In the genomic region with DNA sequence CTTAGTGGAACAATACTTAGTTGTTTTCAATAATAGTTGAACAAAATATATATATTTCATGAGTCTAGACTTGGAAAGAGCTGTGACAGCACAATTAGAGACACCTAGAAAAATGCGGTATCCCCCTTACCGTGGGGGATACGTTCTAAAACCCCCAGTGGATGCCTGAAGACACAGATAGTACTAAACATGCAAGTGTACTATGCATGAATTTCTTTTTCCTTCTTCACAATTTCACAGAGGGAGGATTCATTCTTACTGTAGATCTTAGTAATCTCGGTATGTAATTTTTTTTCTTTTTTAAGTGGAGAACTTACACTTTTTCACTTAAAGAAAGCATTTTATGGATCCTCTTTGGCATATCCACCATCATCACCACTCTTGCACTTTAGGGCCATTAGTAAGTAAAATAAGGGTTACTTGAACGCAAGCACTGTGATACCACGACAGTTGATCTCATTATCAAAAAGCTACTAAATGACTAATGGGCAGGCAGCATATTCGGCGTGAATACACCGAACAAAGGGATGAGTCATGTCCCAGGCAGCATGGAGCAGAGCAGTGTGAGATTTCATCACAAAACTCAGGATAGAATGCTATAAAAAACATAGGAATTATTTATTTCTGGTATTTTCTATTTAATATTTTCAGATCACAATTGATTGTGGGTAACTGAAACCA, we compare ENCODE assay signal across 9 cellular contexts.
DNase-seq lines count a peak whose midpoint lies in the region; ATAC-seq and TF ChIP-seq lines count a peak whose summit lies in the region.
"Had no signal": no experiment of that assay in that cellular context is flagged by ENCODE, and none has a peak within 500 bp of the region (broad histone marks: within the 10 kb centered on the region; RNA-seq: fewer than 3 reads in every experiment).

No MANE protein-coding gene starts in this region.

- no peaks in the 10 kb centered on the region for H3K36me3 ChIP-seq in ovary

- H3K27me3 ChIP-seq in dorsolateral prefrontal cortex (no peaks in the 10 kb centered on the region), ovary (no peaks in the 10 kb centered on the region)

- peak; percentile 97 for ATAC-seq in activated CD4-positive, alpha-beta T cell treated with anti-CD3 and anti-CD28 coated beads for 36 hours
- ATAC-seq in GM18867 (IDR thresholded peaks at IDR 0.05; ENCODE audit: unreplicated experiment) = no peak

- 20 to 27% (median 21%) methylated on average over 9 of the region's 9 CpGs for WGBS in ovary, 3 donors

- H3K27ac ChIP-seq in dorsolateral prefrontal cortex = peak overlapping the region in 28 of 59 donors; percentile 4 to 74 (median 44)
- no peak overlapping the region for H3K27ac ChIP-seq in ovary

- DNase-seq in activated CD4-positive, alpha-beta T cell treated with anti-CD3 and anti-CD28 coated beads for 36 hours = peak; percentile 46
- DNase-seq in activated CD4-positive, alpha-beta T cell treated with anti-CD3 and anti-CD28 coated beads, Interleukin-2, amount 50 U/mL, for 4 hours = no peak
- DNase-seq in NCI-H460 (ENCODE audit: extremely low read depth, low read depth) (peak; percentile 75), dorsolateral prefrontal cortex (peak in 4 of 10 donors; percentile 8 to 52 (median 44)), ovary (peak in 3 of 5 donors; percentile 18 to 59 (median 33)), iPS-NIHi11 (ENCODE audit: low spot score) (no peak), OCI-M2 (lab: John Stamatoyannopoulos, UW; ENCODE audit: unreplicated experiment) (no peak)

- no peak for TF ChIP-seq EP300 in ovary (IDR thresholded peaks at IDR 0.05)

- intact Hi-C loops in activated CD4-positive, alpha-beta T cell treated with anti-CD3 and anti-CD28 coated beads for 36 hours (cut with DNase I, micrococcal nuclease) = loop anchor here in 1 of 2 experiments (5.0 kb wide), 1 partner anchor 38 kb away; no protein-coding TSS in a partner anchor
- intact Hi-C loops in dorsolateral prefrontal cortex (cut with DNase I) = loop anchor here in 1 of 2 donors (5.0 kb wide), 1 partner anchor 68 kb away; no protein-coding TSS in a partner anchor
- intact Hi-C loops in ovary (cut with DNase I) = no loop called here

- CTCF ChIA-PET in activated CD4-positive, alpha-beta T cell treated with anti-CD3 and anti-CD28 coated beads for 36 hours (lab: Charles Lee) = no interaction called here

- peaks cover 5% of the 10 kb centered on the region for H3K4me1 Mint-ChIP-seq in activated CD4-positive, alpha-beta T cell treated with anti-CD3 and anti-CD28 coated beads for 36 hours

- H3K36me3 Mint-ChIP-seq in activated CD4-positive, alpha-beta T cell treated with anti-CD3 and anti-CD28 coated beads for 36 hours (ENCODE audit: low read depth) = no peaks in the 10 kb centered on the region

- POLR2A ChIA-PET in activated CD4-positive, alpha-beta T cell treated with anti-CD3 and anti-CD28 coated beads for 36 hours (lab: Charles Lee) = no interaction called here

- TF ChIP-seq CTCF in dorsolateral prefrontal cortex (IDR thresholded peaks at IDR 0.05 in 54 of 56, conservative IDR thresholded peaks at IDR 0.05 in 2 of 56; ENCODE audit: low read depth in 1 of 56, partially characterized antibody in 56 of 56) (no peak), ovary (IDR thresholded peaks at IDR 0.05) (no peak)

- H3K4me3 ChIP-seq in dorsolateral prefrontal cortex (peak overlapping the region in 56 of 59 donors; percentile 2 to 63 (median 45)), ovary (peak overlapping the region; percentile 10)

- H3K4me1 ChIP-seq in ovary (ENCODE audit: insufficient read depth) = peaks cover 2% of the 10 kb centered on the region

- H3K9me3 ChIP-seq in ovary = peaks cover 0 to 5% of the 10 kb centered on the region in 2 donors

- no peak for TF ChIP-seq POLR2A in ovary (IDR thresholded peaks at IDR 0.05)

- no peak overlapping the region for H3K4me3 Mint-ChIP-seq in activated CD4-positive, alpha-beta T cell treated with anti-CD3 and anti-CD28 coated beads for 36 hours
- H3K4me3 Mint-ChIP-seq: nephron had no signal

- peaks cover 4% of the 10 kb centered on the region for H3K27me3 Mint-ChIP-seq in activated CD4-positive, alpha-beta T cell treated with anti-CD3 and anti-CD28 coated beads for 36 hours

- no peak overlapping the region for H3K27ac Mint-ChIP-seq in activated CD4-positive, alpha-beta T cell treated with anti-CD3 and anti-CD28 coated beads for 36 hours

- H3K9me3 Mint-ChIP-seq in activated CD4-positive, alpha-beta T cell treated with anti-CD3 and anti-CD28 coated beads for 36 hours (ENCODE audit: low read depth) = peaks cover 14% of the 10 kb centered on the region

Comparison
In these comparisons a context has a peak if more than half of its experiments do, and no peak if none do; other contexts are left out.
1. DNase-seq: peak in activated CD4-positive, alpha-beta T cell treated with anti-CD3 and anti-CD28 coated beads for 36 hours (single experiment), NCI-H460 (single experiment) and ovary (3 of 5); none in activated CD4-positive, alpha-beta T cell treated with anti-CD3 and anti-CD28 coated beads, Interleukin-2, amount 50 U/mL, for 4 hours (0 of 2), iPS-NIHi11 (single experiment) and OCI-M2 (single experiment).